Comparison of ENCODE assay signal across 1 cellular context in genomic region chr3:52794612-52795099, GRCh38.
A peak's percentile ranks its signal among the peaks of the same experiment; 100 is the strongest.
TF ChIP-seq lines count a peak whose summit lies in the region.

TSS of gene ITIH3 (plus strand) at chr3:52794796. CDS start at chr3:52794804, 8 bp downstream.

TF ChIP-seq in HepG2, 621 proteins besides CTCF, POLR2A, EP300 and RAD21 (continued from another document and continues in another):
- TF ChIP-seq PREB (CRISPR knock-in tag; IDR thresholded peaks at IDR 0.05) (no peak), HIVEP1 (CRISPR knock-in tag; IDR thresholded peaks at IDR 0.05) (peak; percentile 55; the same call in 1 of the 2 replicates), ZNF430 (CRISPR knock-in tag; IDR thresholded peaks at IDR 0.05) (no peak), TAF1 (CRISPR knock-in tag; IDR thresholded peaks at IDR 0.05) (peak; percentile 49; the same call in 1 of the 2 replicates), PHF8 (CRISPR knock-in tag; IDR thresholded peaks at IDR 0.05) (peak; percentile 64), FIP1L1 (IDR thresholded peaks at IDR 0.05; ENCODE audit: borderline replicate concordance, insufficient read depth, low read depth, low read length) (no peak), ZNF512B (CRISPR knock-in tag; IDR thresholded peaks at IDR 0.05; ENCODE audit: borderline replicate concordance) (no peak), HOXA3 (CRISPR knock-in tag; IDR thresholded peaks at IDR 0.05) (no peak), ZNF224 (CRISPR knock-in tag; IDR thresholded peaks at IDR 0.05) (0 out of 2 replicates have a peak, but pooled peaks have one; percentile 25), GZF1 (CRISPR knock-in tag; IDR thresholded peaks at IDR 0.05) (no peak), ZNF773 (CRISPR knock-in tag; IDR thresholded peaks at IDR 0.05; ENCODE audit: borderline replicate concordance) (no peak), ARID5B (CRISPR knock-in tag; IDR thresholded peaks at IDR 0.05) (peak; percentile 63; the same call in 1 of the 2 replicates), ZNF841 (CRISPR knock-in tag; IDR thresholded peaks at IDR 0.05; ENCODE audit: borderline replicate concordance) (no peak), BCL6 (CRISPR knock-in tag; IDR thresholded peaks at IDR 0.05) (peak; percentile 76), ZNF687 (CRISPR knock-in tag; IDR thresholded peaks at IDR 0.05) (peak; percentile 82), CSRNP1 (CRISPR knock-in tag; IDR thresholded peaks at IDR 0.05) (0 out of 2 replicates have a peak, but pooled peaks have one; percentile 18), GATA4 (IDR thresholded peaks at IDR 0.05; ENCODE audit: borderline replicate concordance, low read depth) (no peak), ZNF33B (CRISPR knock-in tag; IDR thresholded peaks at IDR 0.05) (no peak; the same call in 1 of the 2 replicates), ZSCAN20 (CRISPR knock-in tag; IDR thresholded peaks at IDR 0.05; ENCODE audit: borderline replicate concordance) (no peak), ZFY (CRISPR knock-in tag; IDR thresholded peaks at IDR 0.05) (peak; percentile 80), FOXK2 (IDR thresholded peaks at IDR 0.05) (no peak), ZNF746 (CRISPR knock-in tag; IDR thresholded peaks at IDR 0.05) (peak; percentile 32; the same call in 1 of the 2 replicates), SOX13 (IDR thresholded peaks at IDR 0.05) (no peak), SOX13 (CRISPR knock-in tag; conservative IDR thresholded peaks at IDR 0.05 in 1 of 2, IDR thresholded peaks at IDR 0.05 in 1 of 2) (peak in 1 of 2 experiments; percentile 51; a peak in 1 of 4 replicates), POLR2G (IDR thresholded peaks at IDR 0.05; ENCODE audit: low read depth, low read length) (0 out of 2 replicates have a peak, but pooled peaks have one; percentile 33), THAP7 (CRISPR knock-in tag; IDR thresholded peaks at IDR 0.05) (no peak), ZNF558 (CRISPR knock-in tag; IDR thresholded peaks at IDR 0.05; ENCODE audit: borderline replicate concordance) (no peak), ZNF878 (CRISPR knock-in tag; IDR thresholded peaks at IDR 0.05) (no peak), RXRA (CRISPR knock-in tag; IDR thresholded peaks at IDR 0.05) (peak; percentile 98), TRAFD1 (CRISPR knock-in tag; IDR thresholded peaks at IDR 0.05; ENCODE audit: borderline replicate concordance) (peak; percentile 74; the same call in 1 of the 2 replicates), PHB2 (IDR thresholded peaks at IDR 0.05; ENCODE audit: partially characterized antibody) (no peak), KLF13 (CRISPR knock-in tag; IDR thresholded peaks at IDR 0.05) (no peak), ZNF580 (CRISPR knock-in tag; IDR thresholded peaks at IDR 0.05; ENCODE audit: borderline replicate concordance, low read depth) (no peak; the same call in 1 of the 2 replicates), RFXANK (CRISPR knock-in tag; IDR thresholded peaks at IDR 0.05) (no peak), TGIF2 (CRISPR knock-in tag; IDR thresholded peaks at IDR 0.05) (no peak), THAP11 (CRISPR knock-in tag; IDR thresholded peaks at IDR 0.05) (no peak), KDM3A (CRISPR knock-in tag; IDR thresholded peaks at IDR 0.05; ENCODE audit: low read depth) (0 out of 2 replicates have a peak, but pooled peaks have one; percentile 46), ZBTB42 (CRISPR knock-in tag; IDR thresholded peaks at IDR 0.05) (no peak), ATRX (CRISPR knock-in tag; IDR thresholded peaks at IDR 0.05; ENCODE audit: borderline replicate concordance) (no peak), ZNF20 (CRISPR knock-in tag; IDR thresholded peaks at IDR 0.05) (no peak), ZNF354B (CRISPR knock-in tag; IDR thresholded peaks at IDR 0.05) (0 out of 2 replicates have a peak, but pooled peaks have one; percentile 53), BCL3 (CRISPR knock-in tag; IDR thresholded peaks at IDR 0.05) (peak; percentile 59; the same call in 1 of the 2 replicates), SAP130 (CRISPR knock-in tag; IDR thresholded peaks at IDR 0.05; ENCODE audit: low read depth) (peak; percentile 63)
